Comparison of ENCODE assay signal across 9 cellular contexts in the genomic region with DNA sequence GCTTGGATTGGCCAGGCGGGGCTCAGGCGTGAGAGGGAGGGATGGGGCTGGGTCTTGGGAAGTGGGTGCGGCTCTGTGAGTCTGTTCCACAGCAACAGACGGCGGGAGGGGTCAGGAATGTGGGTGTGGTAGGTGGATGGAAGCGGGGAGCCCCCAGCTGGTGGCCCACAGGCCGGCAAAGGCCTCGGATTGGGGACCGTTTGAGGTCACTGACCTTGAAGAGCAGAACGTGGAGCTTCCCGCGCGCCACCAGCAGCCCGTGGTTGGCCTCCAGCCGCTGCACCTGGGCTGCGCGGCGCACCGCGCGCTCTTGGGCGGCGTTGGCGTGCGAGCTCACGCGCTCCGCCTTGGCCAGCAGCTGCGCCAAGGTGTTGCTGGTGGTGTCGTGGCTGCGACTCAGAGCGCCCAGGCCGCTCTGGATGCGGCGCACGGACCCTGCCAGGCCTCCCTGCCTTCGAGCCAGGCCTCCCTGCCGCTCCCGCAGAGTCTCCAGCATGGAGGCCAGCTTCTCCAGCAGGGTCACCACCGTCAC. TPM values are rescaled to one million over a fixed set of nuclear protein-coding genes. Genes with fewer than 3 reads are reported as not detected.
DNase-seq lines count a peak whose midpoint lies in the region; TF ChIP-seq lines count a peak whose summit lies in the region.
"Had no signal": no experiment of that assay in that cellular context is flagged by ENCODE, and none has a peak within 500 bp of the region (broad histone marks: within the 10 kb centered on the region; RNA-seq: fewer than 3 reads in every experiment).

No MANE protein-coding gene starts in this region.

- peaks cover 4% of the 10 kb centered on the region for H3K27me3 ChIP-seq in CD8-positive, alpha-beta memory T cell (ENCODE audit: insufficient read depth, low read length, poor library complexity, severe bottlenecking)

- TF ChIP-seq CTCF in GM20000 (IDR thresholded peaks at IDR 0.05; ENCODE audit: extremely low read depth, missing control alignments), result no peak
- TF ChIP-seq CTCF in MCF 10A (IDR thresholded peaks at IDR 0.05; ENCODE audit: unreplicated experiment), result no peak

- peaks cover 14 to 19% (median 14%) of the 10 kb centered on the region in 3 donors for H3K4me1 Mint-ChIP-seq in CD8-positive, alpha-beta memory T cell
- peaks cover 36% of the 10 kb centered on the region for H3K4me1 Mint-ChIP-seq in MCF 10A (ENCODE audit: insufficient read depth, unreplicated experiment)

- intact Hi-C loops in MCF 10A (cut with micrococcal nuclease), result loop anchor here (1.0 kb wide), 2 partner anchors 33 to 86 kb away; a partner anchor contains a TSS

- H3K9me3 Mint-ChIP-seq in CD8-positive, alpha-beta memory T cell, result no peaks in the 10 kb centered on the region
- no peaks in the 10 kb centered on the region for H3K9me3 Mint-ChIP-seq in MCF 10A (ENCODE audit: unreplicated experiment)
- H3K9me3 Mint-ChIP-seq: IgD-negative memory B cell had no signal

- POLR2A ChIA-PET in CD8-positive, alpha-beta memory T cell (lab: Charles Lee), result no interaction called here
- POLR2A ChIA-PET in MCF 10A (lab: Yijun Ruan, JAX), result interaction anchor here (0.6 to 6.3 kb wide), 32 partner anchors 11 to 1716 kb away, joined by 3 to 59 read pairs (median 4); a partner anchor contains a TSS

- CTCF ChIA-PET in CD8-positive, alpha-beta memory T cell (lab: Charles Lee), result interaction anchor here (1.1 kb wide), 1 partner anchor 34 kb away, joined by 3 read pairs; no protein-coding TSS in a partner anchor
- CTCF ChIA-PET in MCF 10A (lab: Yijun Ruan, JAX), result interaction anchor here (0.6 to 17.9 kb wide), 17 partner anchors 12 to 1079 kb away, joined by 3 to 185 read pairs (median 3); no protein-coding TSS in a partner anchor

- H3K36me3 ChIP-seq in CD8-positive, alpha-beta memory T cell (ENCODE audit: insufficient read depth, low read length), result no peaks in the 10 kb centered on the region

- BruUV-seq in MCF 10A (replicated peaks; lab: Mats Ljungman, UMichigan), result TSS peak; percentile 50

- peak overlapping the region in 4 of 7 donors; percentile 5 to 18 (median 12) for H3K4me3 Mint-ChIP-seq in CD8-positive, alpha-beta memory T cell
- peak overlapping the region; percentile 86 for H3K4me3 Mint-ChIP-seq in MCF 10A (ENCODE audit: unreplicated experiment)

- H3K27ac Mint-ChIP-seq in CD8-positive, alpha-beta memory T cell, result no peak overlapping the region
- peak overlapping the region; percentile 97 for H3K27ac Mint-ChIP-seq in MCF 10A (ENCODE audit: low read depth, unreplicated experiment)
- H3K27ac Mint-ChIP-seq: IgD-negative memory B cell had no signal

- no peak for DNase-seq in CD8-positive, alpha-beta memory T cell
- DNase-seq in GM20000 (ENCODE audit: low spot score) (peak; percentile 68), MCF 10A (ENCODE audit: unreplicated experiment) (peak; percentile 95), activated gamma-delta T cell treated with Interleukin-2 at 50 U/mL for 16 hours (no peak), COR-L47 (lab: John Stamatoyannopoulos, UW) (no peak)
- DNase-seq in stimulated activated CD4-positive, alpha-beta T cell treated with anti-CD3 and anti-CD28 coated beads, Interleukin-15, amount 100 ng/mL, for 24 hours, result peak; percentile 72

- no peak for TF ChIP-seq EP300 in Ishikawa (IDR thresholded peaks at IDR 0.05; ENCODE audit: borderline replicate concordance)

- no peaks in the 10 kb centered on the region for H3K4me1 ChIP-seq in CD8-positive, alpha-beta memory T cell (ENCODE audit: insufficient read depth, low read length)

- H3K36me3 Mint-ChIP-seq in CD8-positive, alpha-beta memory T cell, result no peaks in the 10 kb centered on the region
- H3K36me3 Mint-ChIP-seq in MCF 10A (ENCODE audit: insufficient read depth, unreplicated experiment), result peaks cover 7% of the 10 kb centered on the region
- H3K36me3 Mint-ChIP-seq: IgD-negative memory B cell had no signal

- no peak overlapping the region for H3K4me3 ChIP-seq in CD8-positive, alpha-beta memory T cell (ENCODE audit: low read length)
- H3K4me3 ChIP-seq in iPS-18c (ENCODE audit: insufficient read depth, low read depth, low read length), result peak overlapping the region; percentile 73

- peaks cover 32 to 63% of the 10 kb centered on the region in 2 donors for H3K27me3 Mint-ChIP-seq in CD8-positive, alpha-beta memory T cell
- no peaks in the 10 kb centered on the region for H3K27me3 Mint-ChIP-seq in MCF 10A (ENCODE audit: insufficient read depth, unreplicated experiment)

- no peak overlapping the region for H3K27ac ChIP-seq in CD8-positive, alpha-beta memory T cell (ENCODE audit: low read depth, low read length)

- no peaks in the 10 kb centered on the region for H3K9me3 ChIP-seq in CD8-positive, alpha-beta memory T cell (ENCODE audit: low read length)
- H3K9me3 ChIP-seq in iPS-18c (ENCODE audit: control insufficient read depth, insufficient read depth, low read length), result peaks cover 2% of the 10 kb centered on the region

- TF ChIP-seq RAD21 in Ishikawa (IDR thresholded peaks at IDR 0.05; ENCODE audit: low read depth), result no peak

TF ChIP-seq in Ishikawa, 13 proteins besides CTCF, POLR2A, EP300 and RAD21:
- TF ChIP-seq TCF12 (IDR thresholded peaks at IDR 0.05; ENCODE audit: low read depth) (no peak), FOXM1 (IDR thresholded peaks at IDR 0.05; ENCODE audit: borderline replicate concordance, low read depth) (no peak), CEBPB (IDR thresholded peaks at IDR 0.05) (no peak), CREB1 (IDR thresholded peaks at IDR 0.05; ENCODE audit: low read depth) (no peak), TAF1 (IDR thresholded peaks at IDR 0.05; ENCODE audit: low read depth) (no peak), TEAD4 (IDR thresholded peaks at IDR 0.05) (peak; percentile 42; the same call in 1 of the 2 replicates), YY1 (IDR thresholded peaks at IDR 0.05; ENCODE audit: low read depth) (no peak), ZBTB7A (IDR thresholded peaks at IDR 0.05; ENCODE audit: low read depth) (no peak), EGR1 (IDR thresholded peaks at IDR 0.05) (no peak), NFIC (IDR thresholded peaks at IDR 0.05) (no peak)
- TF ChIP-seq, protein P1, sequence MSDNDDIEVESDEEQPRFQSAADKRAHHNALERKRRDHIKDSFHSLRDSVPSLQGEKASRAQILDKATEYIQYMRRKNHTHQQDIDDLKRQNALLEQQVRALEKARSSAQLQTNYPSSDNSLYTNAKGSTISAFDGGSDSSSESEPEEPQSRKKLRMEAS (IDR thresholded peaks at IDR 0.05), result peak; percentile 71
- TF ChIP-seq, protein P2, sequence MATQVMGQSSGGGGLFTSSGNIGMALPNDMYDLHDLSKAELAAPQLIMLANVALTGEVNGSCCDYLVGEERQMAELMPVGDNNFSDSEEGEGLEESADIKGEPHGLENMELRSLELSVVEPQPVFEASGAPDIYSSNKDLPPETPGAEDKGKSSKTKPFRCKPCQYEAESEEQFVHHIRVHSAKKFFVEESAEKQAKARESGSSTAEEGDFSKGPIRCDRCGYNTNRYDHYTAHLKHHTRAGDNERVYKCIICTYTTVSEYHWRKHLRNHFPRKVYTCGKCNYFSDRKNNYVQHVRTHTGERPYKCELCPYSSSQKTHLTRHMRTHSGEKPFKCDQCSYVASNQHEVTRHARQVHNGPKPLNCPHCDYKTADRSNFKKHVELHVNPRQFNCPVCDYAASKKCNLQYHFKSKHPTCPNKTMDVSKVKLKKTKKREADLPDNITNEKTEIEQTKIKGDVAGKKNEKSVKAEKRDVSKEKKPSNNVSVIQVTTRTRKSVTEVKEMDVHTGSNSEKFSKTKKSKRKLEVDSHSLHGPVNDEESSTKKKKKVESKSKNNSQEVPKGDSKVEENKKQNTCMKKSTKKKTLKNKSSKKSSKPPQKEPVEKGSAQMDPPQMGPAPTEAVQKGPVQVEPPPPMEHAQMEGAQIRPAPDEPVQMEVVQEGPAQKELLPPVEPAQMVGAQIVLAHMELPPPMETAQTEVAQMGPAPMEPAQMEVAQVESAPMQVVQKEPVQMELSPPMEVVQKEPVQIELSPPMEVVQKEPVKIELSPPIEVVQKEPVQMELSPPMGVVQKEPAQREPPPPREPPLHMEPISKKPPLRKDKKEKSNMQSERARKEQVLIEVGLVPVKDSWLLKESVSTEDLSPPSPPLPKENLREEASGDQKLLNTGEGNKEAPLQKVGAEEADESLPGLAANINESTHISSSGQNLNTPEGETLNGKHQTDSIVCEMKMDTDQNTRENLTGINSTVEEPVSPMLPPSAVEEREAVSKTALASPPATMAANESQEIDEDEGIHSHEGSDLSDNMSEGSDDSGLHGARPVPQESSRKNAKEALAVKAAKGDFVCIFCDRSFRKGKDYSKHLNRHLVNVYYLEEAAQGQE (IDR thresholded peaks at IDR 0.05; ENCODE audit: low read depth), result no peak
TF ChIP-seq in Ishikawa: peak in this region for 2.

RNA-seq across cellular contexts. Expression of a gene that starts 0.4 kb away (rescaled TPM):
- total RNA-seq in CD8-positive, alpha-beta memory T cell, result 10 to 100 TPM; 72.5 to 75.5 TPM
- polyA plus RNA-seq in CD8-positive, alpha-beta memory T cell, result not detected
- total RNA-seq in MCF 10A (2022), result 69.9 and 89.5 TPM in 2 replicates
- polyA plus RNA-seq: IgD-negative memory B cell had no signal

Comparison
In these comparisons a context has a peak if more than half of its experiments do, and no peak if none do; other contexts are left out.
1. DNase-seq: peak in GM20000 (single experiment), MCF 10A (single experiment) and stimulated activated CD4-positive, alpha-beta T cell treated with anti-CD3 and anti-CD28 coated beads, Interleukin-15, amount 100 ng/mL, for 24 hours (single experiment); none in CD8-positive, alpha-beta memory T cell (0 of 5), activated gamma-delta T cell treated with Interleukin-2 at 50 U/mL for 16 hours (single experiment) and COR-L47 (single experiment).